In the genomic region with DNA sequence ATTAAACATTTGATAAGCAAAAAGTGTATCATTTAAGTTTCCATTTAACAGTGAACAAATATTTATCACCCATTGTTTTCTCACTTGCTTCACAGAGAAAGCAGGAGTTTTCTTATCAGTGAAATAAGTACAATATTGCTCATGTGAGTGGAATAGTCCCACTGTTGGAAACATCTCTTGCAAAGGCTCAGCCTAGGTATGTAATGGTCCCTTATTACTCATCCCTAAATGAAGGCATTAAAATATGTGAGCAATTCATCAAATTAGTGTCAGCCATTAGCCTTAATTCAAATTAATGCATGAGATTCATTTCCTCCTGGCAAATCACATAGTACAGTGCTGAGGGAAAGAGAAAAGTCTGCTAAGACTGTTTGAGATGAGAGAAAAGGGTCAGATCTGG, we compare ENCODE assay signal across 31 cellular contexts.
"Had no signal": no experiment of that assay in that cellular context is flagged by ENCODE, and none has a peak within 500 bp of the region (broad histone marks: within the 10 kb centered on the region; RNA-seq: fewer than 3 reads in every experiment).

No MANE protein-coding gene starts in this region.

- FAIRE-seq: colon had no signal

- H3K9me3 ChIP-seq: body of pancreas, esophagus squamous epithelium, gastroesophageal sphincter, heart right ventricle had no signal

- H3K4me3 ChIP-seq: body of pancreas, esophagus squamous epithelium, gastroesophageal sphincter, heart right ventricle, hepatocyte had no signal

- H3K27ac ChIP-seq: body of pancreas, esophagus squamous epithelium, gastroesophageal sphincter, heart right ventricle, hepatocyte, WERI-Rb-1 had no signal

- H3K4me1 ChIP-seq: gastroesophageal sphincter had no signal

- ATAC-seq: activated CD4-positive, CD25-positive, alpha-beta regulatory T cell treated with anti-CD3 and anti-CD28 coated beads, Interleukin-2, amount 50 U/mL, for 24 hours; activated CD8-positive, alpha-beta memory T cell treated with anti-CD3 and anti-CD28 coated beads, Interleukin-2, amount 10 ng/mL, durations not matched to agents 7 days and 5 days; activated CD8-positive, alpha-beta T cell treated with anti-CD3 and anti-CD28 coated beads, Interleukin-2, amount 10 ng/mL, durations not matched to agents 7 days and 5 days; activated T-cell treated with anti-CD3 and anti-CD28 coated beads, Interleukin-2, amount 50 U/mL, for 4 hours; activated T-helper 17 cell treated with anti-CD3 and anti-CD28 coated beads, Interleukin-2, amount 50 U/mL, for 72 hours; body of pancreas; effector memory CD8-positive, alpha-beta T cell; gastroesophageal sphincter; heart right ventricle had no signal

- DNase-seq: activated B cell treated with CpG ODN at 0.5 μM for 24 hours; activated CD4-positive, alpha-beta memory T cell treated with anti-CD3 and anti-CD28 coated beads for 36 hours; activated CD4-positive, alpha-beta T cell treated with anti-CD3 and anti-CD28 coated beads for 48 hours; activated CD4-positive, alpha-beta T cell treated with anti-CD3 and anti-CD28 coated beads, Interleukin-2, amount 50 U/mL, for 1 hour; activated CD8-positive, alpha-beta memory T cell treated with anti-CD3 and anti-CD28 coated beads, Interleukin-2, amount 10 ng/mL, durations not matched to agents 7 days and 5 days; activated CD8-positive, alpha-beta memory T cell treated with anti-CD3 and anti-CD28 coated beads, Interleukin-2, amount 50 U/mL, for 4 hours; activated CD8-positive, alpha-beta T cell treated with anti-CD3 and anti-CD28 coated beads, Interleukin-2, amount 10 ng/mL, durations not matched to agents 7 days and 5 days; activated effector memory CD4-positive, alpha-beta T cell treated with Interleukin-2 at 50 U/mL for 16 hours; activated gamma-delta T cell treated with Interleukin-2 at 50 U/mL for 16 hours; activated naive CD4-positive, alpha-beta T cell treated with anti-CD3 and anti-CD28 coated beads, Interleukin-2, amount 50 U/mL, for 16 hours; activated naive CD4-positive, alpha-beta T cell treated with Interleukin-2 at 50 U/mL for 16 hours; activated T-cell treated with anti-CD3 and anti-CD28 coated beads, Interleukin-2, amount 50 U/mL, for 4 hours; amniotic stem cell; anterior cingulate cortex; body of pancreas; caudate nucleus; cortex of kidney; dermis blood vessel endothelial cell; effector CD4-positive, alpha-beta T cell; effector memory CD8-positive, alpha-beta T cell; erythroblast; esophagus squamous epithelium; foreskin melanocyte; heart right ventricle; T1000; WERI-Rb-1 had no signal

- H3K4me2 ChIP-seq: hepatocyte had no signal
